ENCODE assay signal across 1 cellular context in genomic region chr2:27261926-27262298, GRCh38.
TF ChIP-seq lines count a peak whose summit lies in the region.

No MANE protein-coding gene starts in this region.

TF ChIP-seq in GM12878, 131 proteins besides CTCF, POLR2A, EP300 and RAD21:
- peak; percentile 26; the same call in 1 of the 2 replicates for TF ChIP-seq IKZF1 (conservative IDR thresholded peaks at IDR 0.05)
- no peak for TF ChIP-seq NFYA (IDR thresholded peaks at IDR 0.05; ENCODE audit: borderline replicate concordance, low read depth, low read length)
- no peak for TF ChIP-seq ZNF592 (IDR thresholded peaks at IDR 0.05)
